ENCODE assay signal across 12 cellular contexts in genomic region chr1:201513498-201514243, GRCh38. TPM values are rescaled to one million over a fixed set of nuclear protein-coding genes. Genes with fewer than 3 reads are reported as not detected.
A peak's percentile ranks its signal among the peaks of the same experiment; 100 is the strongest.
DNase-seq lines count a peak whose midpoint lies in the region; ATAC-seq, FAIRE-seq and TF ChIP-seq lines count a peak whose summit lies in the region.
"Had no signal": no experiment of that assay in that cellular context is flagged by ENCODE, and none has a peak within 500 bp of the region (broad histone marks: within the 10 kb centered on the region; RNA-seq: fewer than 3 reads in every experiment).

No MANE protein-coding gene starts in this region.

- no peak for FAIRE-seq in urothelium cell line (lab: Jason Lieb, UNC)

- H3K4me1 ChIP-seq in HUES6 (ENCODE audit: control insufficient read depth, insufficient read depth, low read length) (peaks cover 15% of the 10 kb centered on the region), spleen (peaks cover 14 to 36% (median 20%) of the 10 kb centered on the region in 6 donors)

- TF ChIP-seq POLR2A in spleen (IDR thresholded peaks at IDR 0.05), result no peak

- no peak for TF ChIP-seq CTCF in spleen (IDR thresholded peaks at IDR 0.05 in 8 of 11, conservative IDR thresholded peaks at IDR 0.05 in 3 of 11)

- H3K27me3 ChIP-seq in HUES6 (ENCODE audit: control insufficient read depth, insufficient read depth, low read length), result no peaks in the 10 kb centered on the region
- no peaks in the 10 kb centered on the region for H3K27me3 ChIP-seq in spleen (replicated peaks in 1 of 7)
- H3K27me3 ChIP-seq: adrenal gland, left lung had no signal

- no peak for ATAC-seq in GM19452 (IDR thresholded peaks at IDR 0.05; ENCODE audit: unreplicated experiment)

- H3K4me3 ChIP-seq in HUES6 (ENCODE audit: low read depth, low read length) (no peak overlapping the region), spleen (no peak overlapping the region)
- H3K4me3 ChIP-seq: adrenal gland, left lung, skin epidermis had no signal

- H3K9me3 ChIP-seq in HUES6 (ENCODE audit: control insufficient read depth, insufficient read depth, low read depth, low read length) (no peaks in the 10 kb centered on the region), spleen (no peaks in the 10 kb centered on the region)
- H3K9me3 ChIP-seq: adrenal gland, left lung had no signal

- intact Hi-C loops in spleen (cut with DNase I; ENCODE audit: low total_unique reads), result loop anchor here (2.0 to 10.0 kb wide), 2 partner anchors 31 to 69 kb away; no protein-coding TSS in a partner anchor

- H3K36me3 ChIP-seq in HUES6 (ENCODE audit: control insufficient read depth, insufficient read depth, low read length) (no peaks in the 10 kb centered on the region), spleen (peaks cover 0 to 4% (median 0%) of the 10 kb centered on the region in 6 donors)
- H3K36me3 ChIP-seq: adrenal gland, left lung had no signal

- H3K9ac ChIP-seq in HUES6 (ENCODE audit: low read length), result peak overlapping the region; percentile 14

- H3K27ac ChIP-seq in HUES6 (ENCODE audit: low read depth, low read length), result peak overlapping the region; percentile 44; the same call in 1 of the 2 replicates
- peak overlapping the region; percentile 20 for H3K27ac ChIP-seq in caudate nucleus (ENCODE audit: low read depth, low read length)
- H3K27ac ChIP-seq in spleen, result peak overlapping the region in 6 of 8 donors; percentile 11 to 77 (median 56)
- H3K27ac ChIP-seq: RWPE1 had no signal

- WGBS in spleen, 5 donors, result 87 to 96% (median 93%) methylated on average over 6 of the region's 6 CpGs

- DNase-seq in caudate nucleus (lab: John Stamatoyannopoulos, UW) (peak in 1 of 61 donors; percentile 39), midbrain (lab: John Stamatoyannopoulos, UW) (peak; percentile 32), spleen (no peak), urothelium cell line (ENCODE audit: low spot score) (no peak), NCI-H1694 treated with DMSO at 0.1 percent for 48 hours (lab: John Stamatoyannopoulos, UW) (no peak), DMS 273 (lab: John Stamatoyannopoulos, UW; ENCODE audit: unreplicated experiment) (no peak)

RNA-seq across cellular contexts. Expression of gene CSRP1, which starts 6.7 kb away (rescaled TPM):
- 100 to 1,000 TPM; 115 to 360 (median 188) TPM for total RNA-seq in spleen
- 100 to 1,000 TPM in 2 of 3 donors, 10 to 100 TPM in 1; 67.1 to 180 (median 108) TPM for polyA plus RNA-seq in spleen

RNA-seq across cellular contexts. Expression of gene NAV1, which starts 25.3 kb away (rescaled TPM):
- 10 to 100 TPM; 15.7 to 37.2 (median 27.4) TPM for total RNA-seq in spleen
- polyA plus RNA-seq in spleen, result 1 to 10 TPM; 1.1 to 3.5 (median 1.2) TPM

RNA-seq across cellular contexts. Expression of gene PHLDA3, which starts 44.7 kb away (rescaled TPM):
- 10 to 100 TPM in 3 of 7 donors, 1 to 10 TPM in 4; 3.7 to 17.4 (median 8.1) TPM for total RNA-seq in spleen
- polyA plus RNA-seq in spleen, result 1 to 10 TPM; 3.6 to 8.7 (median 5.6) TPM
